14 cellular contexts compared by ENCODE assay signal in genomic region chr18:5284808-5285207, GRCh38.
"Had no signal": no experiment of that assay in that cellular context is flagged by ENCODE, and none has a peak within 500 bp of the region (broad histone marks: within the 10 kb centered on the region; RNA-seq: fewer than 3 reads in every experiment).

No MANE protein-coding gene starts in this region.

- H3K27me3 ChIP-seq: esophagus muscularis mucosa, hepatocyte, pancreas, sigmoid colon had no signal

- H3K4me1 ChIP-seq: esophagus muscularis mucosa, pancreas, sigmoid colon had no signal

- H3K4me2 ChIP-seq: hepatocyte had no signal

- DNase-seq: activated CD4-positive, alpha-beta T cell treated with anti-CD3 and anti-CD28 coated beads for 1 hour; activated CD4-positive, alpha-beta T cell treated with anti-CD3 and anti-CD28 coated beads, Interleukin-2, amount 50 U/mL, for 48 hours; activated naive CD4-positive, alpha-beta T cell treated with Interleukin-2 at 50 U/mL for 16 hours; aorta; left ventricle myocardium inferior; naive thymus-derived CD4-positive, alpha-beta T cell; pancreas; sigmoid colon; stimulated activated CD4-positive, alpha-beta T cell treated with anti-CD3 and anti-CD28 coated beads, Interleukin-2, amount 100 ng/mL, for 24 hours had no signal

- H3K27me3 Mint-ChIP-seq: activated T-helper 17 cell treated with anti-CD3 and anti-CD28 coated beads, Interleukin-2, amount 50 U/mL, for 72 hours had no signal

- H2AFZ ChIP-seq: hepatocyte had no signal

- H3K4me3 ChIP-seq: esophagus muscularis mucosa, hepatocyte, left ventricle myocardium inferior, pancreas, sigmoid colon, thoracic aorta had no signal

- H3K27ac Mint-ChIP-seq: activated T-helper 17 cell treated with anti-CD3 and anti-CD28 coated beads, Interleukin-2, amount 50 U/mL, for 72 hours had no signal

- H3K27ac ChIP-seq: esophagus muscularis mucosa, hepatocyte, left ventricle myocardium inferior, pancreas, sigmoid colon, thoracic aorta, VCaP had no signal

- H3K4me3 Mint-ChIP-seq: activated T-helper 17 cell treated with anti-CD3 and anti-CD28 coated beads, Interleukin-2, amount 50 U/mL, for 72 hours; naive thymus-derived CD4-positive, alpha-beta T cell had no signal

- H3K9me3 ChIP-seq: left ventricle myocardium inferior, pancreas, sigmoid colon, thoracic aorta had no signal

- ATAC-seq: activated T-helper 17 cell treated with anti-CD3 and anti-CD28 coated beads, Interleukin-2, amount 50 U/mL, for 72 hours; naive thymus-derived CD4-positive, alpha-beta T cell had no signal

- H3K79me2 ChIP-seq: hepatocyte had no signal

- H3K36me3 ChIP-seq: left ventricle myocardium inferior, pancreas, sigmoid colon, thoracic aorta had no signal
